ENCODE assay signal across 8 cellular contexts in the genomic region with DNA sequence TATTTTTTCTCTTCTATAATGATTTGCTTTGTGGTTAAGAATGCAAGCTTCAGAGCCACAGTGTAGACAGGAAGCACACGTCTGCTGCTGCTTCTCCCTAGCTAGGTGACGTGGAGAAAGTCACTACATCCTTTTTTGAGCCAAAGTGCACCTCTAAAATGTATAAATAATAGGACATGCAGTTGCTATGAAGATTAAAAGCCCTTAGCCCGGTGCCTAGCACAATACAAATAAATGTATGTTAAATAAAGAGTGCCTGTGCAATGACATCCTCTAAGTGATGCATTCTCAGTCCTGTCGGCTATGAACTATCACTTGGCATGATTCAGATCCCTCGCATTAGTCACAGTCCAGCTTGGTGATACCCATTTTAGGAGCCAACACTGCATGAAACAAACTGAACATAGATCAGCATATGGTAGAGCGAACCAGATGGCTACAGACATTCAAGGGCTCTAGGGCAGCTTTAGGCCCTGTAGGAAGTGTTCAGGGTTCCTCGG. TPM values are rescaled to one million over a fixed set of nuclear protein-coding genes. Genes with fewer than 3 reads are reported as not detected.
A peak's percentile ranks its signal among the peaks of the same experiment; 100 is the strongest.
DNase-seq lines count a peak whose midpoint lies in the region; ATAC-seq and TF ChIP-seq lines count a peak whose summit lies in the region.

No MANE protein-coding gene starts in this region.

- no peak overlapping the region for H3K56ac ChIP-seq in mesendoderm (ENCODE audit: low read length)

- H2AK5ac ChIP-seq in mesendoderm (ENCODE audit: low read length) = no peak overlapping the region

- no peaks in the 10 kb centered on the region for H3K36me3 ChIP-seq in mesendoderm (ENCODE audit: control insufficient read depth, insufficient read depth, low read length)

- no peaks in the 10 kb centered on the region for H3K4me1 ChIP-seq in mesendoderm (ENCODE audit: control insufficient read depth, low read depth, low read length)

- no CpG with 5 or more reads among the region's 7 CpGs for WGBS in mesendoderm (ENCODE audit: extremely low coverage, insufficient coverage, low lambda C conversion rate)

- in situ Hi-C loops in SK-MEL-5 (cut with HindIII; ENCODE audit: low pct_unique_long_range_greater_than_20kb, low sequenced_read_pairs) = no loop called here

- H3K9me3 Mint-ChIP-seq in stimulated activated naive CD8-positive, alpha-beta T cell treated with anti-CD3 and anti-CD28 coated beads, Interleukin-15, Interleukin-2, amounts not matched to agents 100 ng/mL and 50 ng/mL, for 24 hours = no peaks in the 10 kb centered on the region

- DNase-seq in GF-D8 (lab: John Stamatoyannopoulos, UW) = peak; percentile 24
- DNase-seq in SK-MEL-5 (ENCODE audit: low read depth, low spot score) = peak; percentile 52
- peak; percentile 70 for DNase-seq in dedifferentiated amniotic fluid mesenchymal stem cell (ENCODE audit: extremely low spot score)
- no peak for DNase-seq in mesendoderm
- DNase-seq in SW480 (ENCODE audit: low spot score) = no peak
- DNase-seq in erythroblast (lab: John Stamatoyannopoulos, UW) = no peak

- H3K27me3 ChIP-seq in mesendoderm (ENCODE audit: insufficient read depth, low read length, poor library complexity) = no peaks in the 10 kb centered on the region

- H3K18ac ChIP-seq in mesendoderm (ENCODE audit: low read length) = no peak overlapping the region

- no peak overlapping the region for H4K8ac ChIP-seq in mesendoderm (ENCODE audit: low read depth, low read length)

- peak; percentile 38 for ATAC-seq in HG02678 (IDR thresholded peaks at IDR 0.05; ENCODE audit: unreplicated experiment)

- no peak overlapping the region for H2BK5ac ChIP-seq in mesendoderm (ENCODE audit: low read length)

- H3K36me3 Mint-ChIP-seq in stimulated activated naive CD8-positive, alpha-beta T cell treated with anti-CD3 and anti-CD28 coated beads, Interleukin-15, Interleukin-2, amounts not matched to agents 100 ng/mL and 50 ng/mL, for 24 hours (ENCODE audit: low read depth) = no peaks in the 10 kb centered on the region

- TF ChIP-seq POLR2A in erythroblast (IDR thresholded peaks at IDR 0.05; ENCODE audit: low read length) = no peak

- peaks cover 49% of the 10 kb centered on the region for H3K4me1 Mint-ChIP-seq in stimulated activated naive CD8-positive, alpha-beta T cell treated with anti-CD3 and anti-CD28 coated beads, Interleukin-15, Interleukin-2, amounts not matched to agents 100 ng/mL and 50 ng/mL, for 24 hours (ENCODE audit: low read depth)

- no peaks in the 10 kb centered on the region for H3K79me1 ChIP-seq in mesendoderm (ENCODE audit: low read length)

- no peak overlapping the region for H3K27ac ChIP-seq in mesendoderm (ENCODE audit: low read depth, low read length)

- H3K4ac ChIP-seq in mesendoderm (ENCODE audit: low read depth, low read length) = no peak overlapping the region

- no peak overlapping the region for H4K5ac ChIP-seq in mesendoderm (ENCODE audit: low read length)

- no peak overlapping the region for H2BK15ac ChIP-seq in mesendoderm (replicated peaks; ENCODE audit: low read depth)

- H3K79me2 ChIP-seq in mesendoderm (ENCODE audit: control insufficient read depth, insufficient read depth, low read length) = no peaks in the 10 kb centered on the region

- H3K27me3 Mint-ChIP-seq in stimulated activated naive CD8-positive, alpha-beta T cell treated with anti-CD3 and anti-CD28 coated beads, Interleukin-15, Interleukin-2, amounts not matched to agents 100 ng/mL and 50 ng/mL, for 24 hours = no peaks in the 10 kb centered on the region

- H3K23ac ChIP-seq in mesendoderm (ENCODE audit: low read length) = no peak overlapping the region

- H3K4me3 ChIP-seq in mesendoderm (ENCODE audit: low read length) = no peak overlapping the region

- H3K9ac ChIP-seq in mesendoderm (ENCODE audit: low read length) = no peak overlapping the region

- H3K4me3 Mint-ChIP-seq in stimulated activated naive CD8-positive, alpha-beta T cell treated with anti-CD3 and anti-CD28 coated beads, Interleukin-15, Interleukin-2, amounts not matched to agents 100 ng/mL and 50 ng/mL, for 24 hours = peak overlapping the region; percentile 19

- H3K27ac Mint-ChIP-seq in stimulated activated naive CD8-positive, alpha-beta T cell treated with anti-CD3 and anti-CD28 coated beads, Interleukin-15, Interleukin-2, amounts not matched to agents 100 ng/mL and 50 ng/mL, for 24 hours = peak overlapping the region; percentile 78

- no peak overlapping the region for H3K4me2 ChIP-seq in mesendoderm (ENCODE audit: low read length)

- no peak overlapping the region for H2BK120ac ChIP-seq in mesendoderm (ENCODE audit: low read depth, low read length)

RNA-seq across cellular contexts. Expression of a gene that starts 4.8 kb away (rescaled TPM):
- total RNA-seq in SK-MEL-5 (2014; rRNA removed; shearing (Covaris generic)) = 8.0 and 9.7 TPM in 2 replicates
- 5.0 and 5.9 TPM in 2 replicates for polyA plus RNA-seq in SK-MEL-5 (2015; cell fraction: cytosol; rRNA removed)
- polyA plus RNA-seq in SK-MEL-5 (2015; cell fraction: nucleus; rRNA removed) = 9.1 and 17.5 TPM in 2 replicates
- polyA plus RNA-seq in mesendoderm (2013, experiment 1 of 2) = 10.3 TPM
- polyA plus RNA-seq in mesendoderm (2013, experiment 2 of 2) = 11.6 TPM

RNA-seq across cellular contexts. Expression of a gene that starts 21.8 kb away (rescaled TPM):
- 2,222 and 2,306 TPM in 2 replicates for total RNA-seq in SK-MEL-5 (2014; rRNA removed; shearing (Covaris generic))
- 2,226 and 2,601 TPM in 2 replicates for polyA plus RNA-seq in SK-MEL-5 (2015; cell fraction: cytosol; rRNA removed)
- 999 and 1,074 TPM in 2 replicates for polyA plus RNA-seq in SK-MEL-5 (2015; cell fraction: nucleus; rRNA removed)
- polyA plus RNA-seq in mesendoderm (2013, experiment 1 of 2) = 253 TPM
- 277 TPM for polyA plus RNA-seq in mesendoderm (2013, experiment 2 of 2)

Comparison
In these comparisons a context has a peak if more than half of its experiments do, and no peak if none do; other contexts are left out.
1. DNase-seq: peak in GF-D8 (single experiment), SK-MEL-5 (single experiment) and dedifferentiated amniotic fluid mesenchymal stem cell (single experiment); none in mesendoderm (single experiment), SW480 (single experiment) and erythroblast (0 of 2).